Comparison of ENCODE assay signal across 8 cellular contexts in genomic region chrX:32246675-32247074, GRCh38.
DNase-seq lines count a peak whose midpoint lies in the region; ATAC-seq and TF ChIP-seq lines count a peak whose summit lies in the region.
"Not testable (repeated sequence)": the region's sequence is repeated elsewhere in the genome, so short reads cannot be mapped to it uniquely, and the experiment has no call there.

No MANE protein-coding gene starts in this region.

- not testable (repeated sequence) for H3K27me3 ChIP-seq in WERI-Rb-1 (ENCODE audit: insufficient read depth, low read depth, severe bottlenecking)

- H3K9me3 ChIP-seq in WERI-Rb-1 (ENCODE audit: severe bottlenecking) = not testable (repeated sequence)

- peak; percentile 53 for ATAC-seq in GM18907 (IDR thresholded peaks at IDR 0.05; ENCODE audit: unreplicated experiment)

- not testable (repeated sequence) for H3K4me3 ChIP-seq in WERI-Rb-1 (ENCODE audit: low read depth, low read length); epithelial cell of esophagus (ENCODE audit: low read length)

- peak; percentile 45 for TF ChIP-seq CTCF in WERI-Rb-1 (IDR thresholded peaks at IDR 0.05; ENCODE audit: low read depth, low read length)
- peak; percentile 58 for TF ChIP-seq CTCF in epithelial cell of esophagus (IDR thresholded peaks at IDR 0.05; ENCODE audit: insufficient read depth, low read depth, low read length, missing control alignments)

- DNase-seq in DMS 273 (lab: John Stamatoyannopoulos, UW; ENCODE audit: unreplicated experiment) (peak; percentile 58), HT-29 (ENCODE audit: low spot score) (peak; percentile 67), NCI-H69 (lab: John Stamatoyannopoulos, UW) (peak; percentile 38), WERI-Rb-1 (peak; percentile 24), epithelial cell of esophagus (ENCODE audit: low read depth) (peak; percentile 36), left kidney (ENCODE audit: low read depth, low spot score) (peak; percentile 33)
- DNase-seq in stimulated activated CD8-positive, alpha-beta memory T cell treated with anti-CD3 and anti-CD28 coated beads, Interleukin-4, amount 100 ng/mL, for 48 hours = peak; percentile 19

- H3K36me3 ChIP-seq in WERI-Rb-1 = not testable (repeated sequence)

- H3K27ac ChIP-seq in WERI-Rb-1 = not testable (repeated sequence)
